In the genomic region with DNA sequence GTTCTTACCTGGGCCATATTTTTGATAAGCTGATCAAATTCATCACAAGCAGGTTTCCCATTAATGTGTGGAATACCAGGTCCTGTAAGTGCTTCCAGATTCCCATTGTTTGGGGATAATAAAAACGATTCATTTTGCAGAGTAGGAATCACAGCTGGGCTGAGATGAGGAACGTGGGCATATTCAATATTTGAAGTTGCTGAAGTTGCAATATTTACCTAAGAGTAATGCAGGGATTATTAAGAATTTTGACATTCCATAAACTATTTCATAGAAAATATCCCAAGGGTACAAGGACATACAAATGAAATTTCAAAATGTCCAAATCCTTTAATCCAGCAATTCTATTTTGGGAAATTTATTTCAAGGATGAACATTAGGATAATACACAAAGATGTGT, we compare ENCODE assay signal across 30 cellular contexts. TPM values are rescaled to one million over a fixed set of nuclear protein-coding genes. Genes with fewer than 3 reads are reported as not detected.
"Had no signal": no experiment of that assay in that cellular context is flagged by ENCODE, and none has a peak within 500 bp of the region (broad histone marks: within the 10 kb centered on the region; RNA-seq: fewer than 3 reads in every experiment).

No MANE protein-coding gene starts in this region.

- ATAC-seq: naive thymus-derived CD8-positive, alpha-beta T cell; natural killer cell treated with Interleukin-12 subunit alpha and Interleukin-12 subunit beta and Interleukin-15 and Interleukin-18, amount 100 ng/mL, for 72 hours; psoas muscle; right cardiac atrium; sciatic nerve; stimulated activated memory B cell treated with anti-CD40 and anti-IgM and Interleukin-4, amounts not matched to agents 10 μg/mL and 1 μg/mL and 100 μg/mL, for 72 hours; stimulated activated naive CD8-positive, alpha-beta T cell treated with anti-CD3 and anti-CD28 coated beads, Interleukin-15, amount 100 ng/mL, for 72 hours; stimulated activated naive CD8-positive, alpha-beta T cell treated with anti-CD3 and anti-CD28 coated beads, Interleukin-15, Interleukin-2, amounts not matched to agents 100 U/mL and 50 U/mL, for 24 hours; upper lobe of right lung had no signal

- H3K27me3 ChIP-seq: neutrophil, ovary, spleen, suprapubic skin, testis, tibial artery, transverse colon, upper lobe of right lung, uterus had no signal

- H3K9ac ChIP-seq: parathyroid adenoma had no signal

- H3K4me1 ChIP-seq: parathyroid adenoma, psoas muscle, spleen, suprapubic skin, testis, tibial artery, transverse colon, upper lobe of right lung, uterus had no signal

- DNase-seq: naive thymus-derived CD8-positive, alpha-beta T cell; nephron progenitor cell; nucleus accumbens; ovary; posterior cingulate gyrus; psoas muscle; right cardiac atrium; spleen; stimulated activated CD4-positive, alpha-beta T cell treated with anti-CD3 and anti-CD28 coated beads, Interleukin-12 subunit alpha, Interleukin-12 subunit beta, amount 100 ng/mL, for 4 hours; stimulated activated CD4-positive, alpha-beta T cell treated with anti-CD3 and anti-CD28 coated beads, Interleukin-1b, Interleukin-23, amount 100 ng/mL, for 48 hours; stimulated activated CD4-positive, alpha-beta T cell treated with anti-CD3 and anti-CD28 coated beads, Interleukin-4, amount 100 ng/mL, for 1 hour; stimulated activated CD4-positive, alpha-beta T cell treated with anti-CD3 and anti-CD28 coated beads, Interleukin-4, amount 100 ng/mL, for 4 hours; stimulated activated CD8-positive, alpha-beta memory T cell treated with anti-CD3 and anti-CD28 coated beads, Interleukin-4, amount 100 ng/mL, for 48 hours; stimulated activated naive CD4-positive, alpha-beta T cell; stimulated activated naive CD8-positive, alpha-beta T cell treated with anti-CD3 and anti-CD28 coated beads, Interleukin-15, amount 100 ng/mL, for 72 hours; stimulated activated naive CD8-positive, alpha-beta T cell treated with anti-CD3 and anti-CD28 coated beads, Interleukin-15, Interleukin-2, amounts not matched to agents 100 U/mL and 50 U/mL, for 24 hours; substantia nigra; testis; tibial artery; transverse colon; upper lobe of right lung; uterus had no signal

- H3K36me3 ChIP-seq: neutrophil, ovary, spleen, transverse colon had no signal

- H3K27ac ChIP-seq: neutrophil, ovary, parathyroid adenoma, psoas muscle, skin epidermis, spleen, suprapubic skin, testis, tibial artery, transverse colon, upper lobe of right lung, uterus had no signal

- H3K4me3 ChIP-seq: ovary, psoas muscle, skin epidermis, smooth muscle cell, spleen, suprapubic skin, testis, tibial artery, transverse colon, upper lobe of right lung, uterus had no signal

- H3K9me3 ChIP-seq: neutrophil, ovary, psoas muscle, spleen, suprapubic skin, testis, tibial artery, transverse colon, upper lobe of right lung, uterus had no signal

- H3K4me2 ChIP-seq: smooth muscle cell had no signal

- H2AFZ ChIP-seq: parathyroid adenoma had no signal

RNA-seq across cellular contexts. Expression of a gene that starts 55.1 kb away (rescaled TPM):
- total RNA-seq: naive thymus-derived CD8-positive, alpha-beta T cell; natural killer cell treated with Interleukin-12 subunit alpha and Interleukin-12 subunit beta and Interleukin-15 and Interleukin-18, amount 100 ng/mL, for 72 hours had no signal
- polyA plus RNA-seq: naive thymus-derived CD8-positive, alpha-beta T cell had no signal
